25 cellular contexts compared by ENCODE assay signal in genomic region chr15:88057836-88058235, GRCh38.
"Had no signal": no experiment of that assay in that cellular context is flagged by ENCODE, and none has a peak within 500 bp of the region (broad histone marks: within the 10 kb centered on the region; RNA-seq: fewer than 3 reads in every experiment).

No MANE protein-coding gene starts in this region.

- H3K9me3 ChIP-seq: adrenal gland, body of pancreas, left lung, lower lobe of right lung, right atrium auricular region, suprapubic skin, tibial artery, upper lobe of right lung had no signal

- ATAC-seq: activated CD4-positive, alpha-beta T cell treated with anti-CD3 and anti-CD28 coated beads for 36 hours; body of pancreas; left lung; lower lobe of right lung; natural killer cell; stimulated activated naive B cell treated with anti-CD40 and anti-IgM and Interleukin-4, amounts not matched to agents 10 μg/mL and 1 μg/mL and 100 μg/mL, for 72 hours; upper lobe of right lung had no signal

- H3K27ac Mint-ChIP-seq: activated CD4-positive, alpha-beta T cell treated with anti-CD3 and anti-CD28 coated beads for 36 hours; activated naive CD4-positive, alpha-beta T cell treated with anti-CD3 and anti-CD28 coated beads for 36 hours; activated naive CD8-positive, alpha-beta T cell treated with anti-CD3 and anti-CD28 coated beads for 36 hours; natural killer cell; neural progenitor cell; stimulated activated naive B cell treated with anti-CD40 and anti-IgM and Interleukin-4, amounts not matched to agents 10 μg/mL and 1 μg/mL and 100 μg/mL, for 72 hours; T-helper 2 cell treated with Interferon-gamma antibody and Interleukin-4, amounts not matched to agents 5 μg/mL and 100 μg/mL, for 36 hours had no signal

- H2AFZ ChIP-seq: neural progenitor cell had no signal

- H3K27ac ChIP-seq: adrenal gland, body of pancreas, left lung, lower lobe of right lung, neural progenitor cell, right atrium auricular region, suprapubic skin, tibial artery, upper lobe of right lung had no signal

- H3K9ac ChIP-seq: neural progenitor cell had no signal

- H3K36me3 ChIP-seq: adrenal gland, left lung, lower lobe of right lung, neural progenitor cell, right atrium auricular region, suprapubic skin, tibial artery, upper lobe of right lung had no signal

- H3K4me1 Mint-ChIP-seq: activated CD4-positive, alpha-beta T cell treated with anti-CD3 and anti-CD28 coated beads for 36 hours; activated naive CD8-positive, alpha-beta T cell treated with anti-CD3 and anti-CD28 coated beads for 36 hours; natural killer cell; stimulated activated naive B cell treated with anti-CD40 and anti-IgM and Interleukin-4, amounts not matched to agents 10 μg/mL and 1 μg/mL and 100 μg/mL, for 72 hours had no signal

- H3K4me2 ChIP-seq: neural progenitor cell had no signal

- H3K4me1 ChIP-seq: adrenal gland, body of pancreas, left lung, lower lobe of right lung, neural progenitor cell, right atrium auricular region, suprapubic skin, upper lobe of right lung had no signal

- H3K27me3 Mint-ChIP-seq: activated CD4-positive, alpha-beta T cell treated with anti-CD3 and anti-CD28 coated beads for 36 hours; activated naive CD8-positive, alpha-beta T cell treated with anti-CD3 and anti-CD28 coated beads for 36 hours; stimulated activated naive B cell treated with anti-CD40 and anti-IgM and Interleukin-4, amounts not matched to agents 10 μg/mL and 1 μg/mL and 100 μg/mL, for 72 hours had no signal

- DNase-seq: activated CD4-positive, alpha-beta T cell treated with anti-CD3 and anti-CD28 coated beads for 36 hours; activated CD4-positive, alpha-beta T cell treated with anti-CD3 and anti-CD28 coated beads, Interleukin-2, amount 50 U/mL, for 4 hours; activated CD4-positive, CD25-positive, alpha-beta regulatory T cell; activated effector memory CD4-positive, alpha-beta T cell treated with Interleukin-2 at 50 U/mL for 16 hours; activated naive CD4-positive, alpha-beta T cell treated with anti-CD3 and anti-CD28 coated beads for 36 hours; activated naive CD8-positive, alpha-beta T cell treated with anti-CD3 and anti-CD28 coated beads for 36 hours; adrenal gland; aorta; body of pancreas; cortex of kidney; foreskin fibroblast; left lung; lower lobe of right lung; mesenchymal stem cell; natural killer cell; occipital lobe; stimulated activated CD4-positive, alpha-beta T cell treated with anti-CD3 and anti-CD28 coated beads, Interleukin-15, amount 100 ng/mL, for 24 hours; stimulated activated CD4-positive, alpha-beta T cell treated with anti-CD3 and anti-CD28 coated beads, Interleukin-2, amount 100 ng/mL, for 24 hours; stimulated activated naive B cell treated with anti-CD40 and anti-IgM and Interleukin-4, amounts not matched to agents 10 μg/mL and 1 μg/mL and 100 μg/mL, for 72 hours; tibial artery; upper lobe of right lung had no signal

- H3K27me3 ChIP-seq: adrenal gland, body of pancreas, left lung, neural progenitor cell, right atrium auricular region, suprapubic skin, tibial artery, upper lobe of right lung had no signal

- H3K9me3 Mint-ChIP-seq: activated naive CD4-positive, alpha-beta T cell treated with anti-CD3 and anti-CD28 coated beads for 36 hours; activated naive CD8-positive, alpha-beta T cell treated with anti-CD3 and anti-CD28 coated beads for 36 hours; natural killer cell; neural progenitor cell; T-helper 2 cell treated with Interferon-gamma antibody and Interleukin-4, amounts not matched to agents 5 μg/mL and 100 μg/mL, for 36 hours had no signal

- H3K4me3 ChIP-seq: adrenal gland, body of pancreas, left lung, lower lobe of right lung, neural progenitor cell, right atrium auricular region, suprapubic skin, tibial artery, upper lobe of right lung had no signal

- H3K36me3 Mint-ChIP-seq: activated naive CD8-positive, alpha-beta T cell treated with anti-CD3 and anti-CD28 coated beads for 36 hours; natural killer cell; neural progenitor cell; stimulated activated naive B cell treated with anti-CD40 and anti-IgM and Interleukin-4, amounts not matched to agents 10 μg/mL and 1 μg/mL and 100 μg/mL, for 72 hours had no signal

- H3K4me3 Mint-ChIP-seq: activated CD4-positive, alpha-beta T cell treated with anti-CD3 and anti-CD28 coated beads for 36 hours; activated naive CD4-positive, alpha-beta T cell treated with anti-CD3 and anti-CD28 coated beads for 36 hours; activated naive CD8-positive, alpha-beta T cell treated with anti-CD3 and anti-CD28 coated beads for 36 hours; natural killer cell; neural progenitor cell; stimulated activated naive B cell treated with anti-CD40 and anti-IgM and Interleukin-4, amounts not matched to agents 10 μg/mL and 1 μg/mL and 100 μg/mL, for 72 hours; T-helper 2 cell treated with Interferon-gamma antibody and Interleukin-4, amounts not matched to agents 5 μg/mL and 100 μg/mL, for 36 hours had no signal
